In the genomic region with DNA sequence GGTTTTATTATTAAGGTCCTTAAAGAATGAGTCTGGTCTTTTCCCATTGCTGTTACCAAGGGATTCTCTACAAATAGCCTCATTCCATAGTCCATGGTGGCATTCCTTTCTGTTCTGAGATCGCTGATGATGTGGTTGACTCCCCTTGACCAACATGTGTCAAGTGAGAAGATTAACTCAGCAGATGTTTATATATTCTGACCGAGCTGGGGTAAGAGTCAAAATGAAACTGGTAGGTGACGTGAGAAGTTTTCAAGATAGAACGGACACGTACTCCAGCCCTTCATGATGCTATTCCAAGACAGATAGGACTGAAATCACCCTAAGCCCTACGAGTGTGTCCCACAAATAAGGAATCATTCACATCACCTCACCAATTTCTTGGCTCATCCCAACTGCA, we compare ENCODE assay signal across 1 cellular context.
TF ChIP-seq lines count a peak whose summit lies in the region.

No MANE protein-coding gene starts in this region.

TF ChIP-seq in GM12878, 131 proteins besides CTCF, POLR2A, EP300 and RAD21 (continued from another document):
- TF ChIP-seq, protein P1, sequence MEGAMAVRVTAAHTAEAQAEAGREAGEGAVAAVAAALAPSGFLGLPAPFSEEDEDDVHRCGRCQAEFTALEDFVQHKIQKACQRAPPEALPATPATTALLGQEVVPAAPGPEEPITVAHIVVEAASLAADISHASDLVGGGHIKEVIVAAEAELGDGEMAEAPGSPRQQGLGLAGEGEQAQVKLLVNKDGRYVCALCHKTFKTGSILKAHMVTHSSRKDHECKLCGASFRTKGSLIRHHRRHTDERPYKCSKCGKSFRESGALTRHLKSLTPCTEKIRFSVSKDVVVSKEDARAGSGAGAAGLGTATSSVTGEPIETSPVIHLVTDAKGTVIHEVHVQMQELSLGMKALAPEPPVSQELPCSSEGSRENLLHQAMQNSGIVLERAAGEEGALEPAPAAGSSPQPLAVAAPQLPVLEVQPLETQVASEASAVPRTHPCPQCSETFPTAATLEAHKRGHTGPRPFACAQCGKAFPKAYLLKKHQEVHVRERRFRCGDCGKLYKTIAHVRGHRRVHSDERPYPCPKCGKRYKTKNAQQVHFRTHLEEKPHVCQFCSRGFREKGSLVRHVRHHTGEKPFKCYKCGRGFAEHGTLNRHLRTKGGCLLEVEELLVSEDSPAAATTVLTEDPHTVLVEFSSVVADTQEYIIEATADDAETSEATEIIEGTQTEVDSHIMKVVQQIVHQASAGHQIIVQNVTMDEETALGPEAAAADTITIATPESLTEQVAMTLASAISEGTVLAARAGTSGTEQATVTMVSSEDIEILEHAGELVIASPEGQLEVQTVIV (IDR thresholded peaks at IDR 0.05; ENCODE audit: borderline replicate concordance, partially characterized antibody), result no peak
- TF ChIP-seq, protein P2, sequence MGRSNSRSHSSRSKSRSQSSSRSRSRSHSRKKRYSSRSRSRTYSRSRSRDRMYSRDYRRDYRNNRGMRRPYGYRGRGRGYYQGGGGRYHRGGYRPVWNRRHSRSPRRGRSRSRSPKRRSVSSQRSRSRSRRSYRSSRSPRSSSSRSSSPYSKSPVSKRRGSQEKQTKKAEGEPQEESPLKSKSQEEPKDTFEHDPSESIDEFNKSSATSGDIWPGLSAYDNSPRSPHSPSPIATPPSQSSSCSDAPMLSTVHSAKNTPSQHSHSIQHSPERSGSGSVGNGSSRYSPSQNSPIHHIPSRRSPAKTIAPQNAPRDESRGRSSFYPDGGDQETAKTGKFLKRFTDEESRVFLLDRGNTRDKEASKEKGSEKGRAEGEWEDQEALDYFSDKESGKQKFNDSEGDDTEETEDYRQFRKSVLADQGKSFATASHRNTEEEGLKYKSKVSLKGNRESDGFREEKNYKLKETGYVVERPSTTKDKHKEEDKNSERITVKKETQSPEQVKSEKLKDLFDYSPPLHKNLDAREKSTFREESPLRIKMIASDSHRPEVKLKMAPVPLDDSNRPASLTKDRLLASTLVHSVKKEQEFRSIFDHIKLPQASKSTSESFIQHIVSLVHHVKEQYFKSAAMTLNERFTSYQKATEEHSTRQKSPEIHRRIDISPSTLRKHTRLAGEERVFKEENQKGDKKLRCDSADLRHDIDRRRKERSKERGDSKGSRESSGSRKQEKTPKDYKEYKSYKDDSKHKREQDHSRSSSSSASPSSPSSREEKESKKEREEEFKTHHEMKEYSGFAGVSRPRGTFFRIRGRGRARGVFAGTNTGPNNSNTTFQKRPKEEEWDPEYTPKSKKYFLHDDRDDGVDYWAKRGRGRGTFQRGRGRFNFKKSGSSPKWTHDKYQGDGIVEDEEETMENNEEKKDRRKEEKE (IDR thresholded peaks at IDR 0.05), result no peak
- TF ChIP-seq CHD1 (IDR thresholded peaks at IDR 0.05; ENCODE audit: low read depth, low read length) (no peak), TCF3 (IDR thresholded peaks at IDR 0.05; ENCODE audit: borderline replicate concordance, insufficient read depth, low read depth, low read length) (no peak), CREB1 (IDR thresholded peaks at IDR 0.05; ENCODE audit: low read depth) (peak; percentile 93), SIX5 (IDR thresholded peaks at IDR 0.05; ENCODE audit: low read depth, low read length, severe bottlenecking) (no peak), ETV6 (conservative IDR thresholded peaks at IDR 0.05 in 1 of 2, IDR thresholded peaks at IDR 0.05 in 1 of 2; ENCODE audit: borderline replicate concordance in 1 of 2, low read depth in 1 of 2) (0 out of 4 replicates have a peak, but pooled peaks of 1 of the 2 experiments have one; percentile 28), CHD4 (IDR thresholded peaks at IDR 0.05) (no peak), MEF2B (IDR thresholded peaks at IDR 0.05; ENCODE audit: partially characterized antibody, poor library complexity, severe bottlenecking) (peak; percentile 32)
- TF ChIP-seq, protein P3, sequence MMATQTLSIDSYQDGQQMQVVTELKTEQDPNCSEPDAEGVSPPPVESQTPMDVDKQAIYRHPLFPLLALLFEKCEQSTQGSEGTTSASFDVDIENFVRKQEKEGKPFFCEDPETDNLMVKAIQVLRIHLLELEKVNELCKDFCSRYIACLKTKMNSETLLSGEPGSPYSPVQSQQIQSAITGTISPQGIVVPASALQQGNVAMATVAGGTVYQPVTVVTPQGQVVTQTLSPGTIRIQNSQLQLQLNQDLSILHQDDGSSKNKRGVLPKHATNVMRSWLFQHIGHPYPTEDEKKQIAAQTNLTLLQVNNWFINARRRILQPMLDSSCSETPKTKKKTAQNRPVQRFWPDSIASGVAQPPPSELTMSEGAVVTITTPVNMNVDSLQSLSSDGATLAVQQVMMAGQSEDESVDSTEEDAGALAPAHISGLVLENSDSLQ (IDR thresholded peaks at IDR 0.05), result peak; percentile 23; the same call in 1 of the 2 replicates
